ENCODE assay signal across 11 cellular contexts in the genomic region with DNA sequence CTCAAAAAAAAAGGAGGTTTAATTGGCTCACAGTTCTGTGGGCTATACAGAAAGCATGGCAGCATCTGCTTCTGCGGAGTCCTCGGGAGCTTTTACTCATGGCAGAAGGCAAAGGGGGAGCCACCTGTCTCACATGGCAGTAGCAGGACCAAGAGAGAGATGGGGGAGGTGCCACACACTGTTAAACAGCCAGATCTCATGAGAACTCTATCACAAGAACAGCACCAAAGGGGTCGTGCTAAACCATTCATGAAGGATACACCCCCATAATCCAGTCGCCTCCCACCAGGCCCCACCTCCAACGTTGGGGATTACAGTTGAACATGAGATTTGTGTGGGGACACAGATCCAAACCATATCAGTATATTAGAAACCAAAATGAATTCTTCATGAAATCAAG.
"Had no signal": no experiment of that assay in that cellular context is flagged by ENCODE, and none has a peak within 500 bp of the region (broad histone marks: within the 10 kb centered on the region; RNA-seq: fewer than 3 reads in every experiment).

No MANE protein-coding gene starts in this region.

- DNase-seq: activated CD4-positive, alpha-beta T cell treated with anti-CD3 and anti-CD28 coated beads, Interleukin-2, amount 50 U/mL, for 48 hours; activated CD8-positive, alpha-beta memory T cell treated with anti-CD3 and anti-CD28 coated beads, Interleukin-2, amount 50 U/mL, for 4 hours; activated naive CD4-positive, alpha-beta T cell; left colon; midbrain; stimulated activated CD4-positive, alpha-beta T cell treated with anti-CD3 and anti-CD28 coated beads, Interleukin-1b, Interleukin-23, amount 100 ng/mL, for 48 hours; T-cell; T-helper 9 cell; thyroid gland had no signal

- H3K27me3 Mint-ChIP-seq: T-cell had no signal

- H3K4me3 Mint-ChIP-seq: activated T-helper 1 cell treated with anti-CD3 and anti-CD28 coated beads, Interleukin-12 subunit alpha, Interleukin-12 subunit beta, Interleukin-2, Interleukin-4 antibody, amounts not matched to agents 30 ng/mL and 10 ng/mL and 1 ng/mL, durations not matched to agents 14 hours and 24 hours and 36 hours; T-cell had no signal

- H3K9me3 Mint-ChIP-seq: activated T-helper 1 cell treated with anti-CD3 and anti-CD28 coated beads, Interleukin-12 subunit alpha, Interleukin-12 subunit beta, Interleukin-2, Interleukin-4 antibody, amounts not matched to agents 30 ng/mL and 10 ng/mL and 1 ng/mL, durations not matched to agents 14 hours and 24 hours and 36 hours; T-cell had no signal

- H3K27ac Mint-ChIP-seq: activated T-helper 1 cell treated with anti-CD3 and anti-CD28 coated beads, Interleukin-12 subunit alpha, Interleukin-12 subunit beta, Interleukin-2, Interleukin-4 antibody, amounts not matched to agents 30 ng/mL and 10 ng/mL and 1 ng/mL, durations not matched to agents 14 hours and 24 hours and 36 hours had no signal

- ATAC-seq: gastroesophageal sphincter, left colon, T-cell had no signal
